In genomic region chr9:133987455-133987800, GRCh38 we compare ENCODE assay signal across 19 cellular contexts. TPM values are rescaled to one million over a fixed set of nuclear protein-coding genes. Genes with fewer than 3 reads are reported as not detected.
A peak's percentile ranks its signal among the peaks of the same experiment; 100 is the strongest.
DNase-seq lines count a peak whose midpoint lies in the region; ATAC-seq and TF ChIP-seq lines count a peak whose summit lies in the region.
"Had no signal": no experiment of that assay in that cellular context is flagged by ENCODE, and none has a peak within 500 bp of the region (broad histone marks: within the 10 kb centered on the region; RNA-seq: fewer than 3 reads in every experiment).

No MANE protein-coding gene starts in this region.

- H3K27me3 ChIP-seq in spleen (replicated peaks in 1 of 7), result peaks cover 0 to 38% (median 17%) of the 10 kb centered on the region in 7 donors

- H3K4me1 Mint-ChIP-seq in central memory CD8-positive, alpha-beta T cell, result no peaks in the 10 kb centered on the region
- H3K4me1 Mint-ChIP-seq in memory B cell, result peaks cover 47% of the 10 kb centered on the region

- intact Hi-C loops in cardiac septum (cut with DNase I) (no loop called here), left cardiac atrium (cut with DNase I) (no loop called here), spleen (cut with DNase I; ENCODE audit: low total_unique reads) (no loop called here)

- DNase-seq in cardiac septum (ENCODE audit: low spot score), result peak; percentile 47
- no peak for DNase-seq in left cardiac atrium
- no peak for DNase-seq in central memory CD8-positive, alpha-beta T cell (ENCODE audit: low spot score in 2 of 2)
- DNase-seq in memory B cell (ENCODE audit: low spot score in 2 of 2), result no peak
- DNase-seq in spleen, result peak; percentile 54
- no peak for DNase-seq in EL
- DNase-seq: 8988T; CD8-positive, alpha-beta T cell; GF-D8; Kasumi-1; NCI-H1105 treated with DMSO at 0.1 percent for 48 hours; NCI-H1694 treated with DMSO at 0.1 percent for 48 hours; NCI-H2107; NCI-H2227 treated with DMSO at 0.1 percent for 48 hours; SHP77 had no signal

- 90 to 96% (median 91%) methylated on average over 14 of the region's 14 CpGs for WGBS in spleen, 5 donors

- no peaks in the 10 kb centered on the region for H3K9me3 ChIP-seq in spleen

- H3K4me3 ChIP-seq in spleen, result no peak overlapping the region

- no peaks in the 10 kb centered on the region for H3K36me3 ChIP-seq in spleen

- TF ChIP-seq CTCF in spleen (IDR thresholded peaks at IDR 0.05 in 8 of 11, conservative IDR thresholded peaks at IDR 0.05 in 3 of 11), result no peak

- ATAC-seq in left cardiac atrium, result no peak
- ATAC-seq in central memory CD8-positive, alpha-beta T cell (replicated peaks; ENCODE audit: extremely low read depth, poor library complexity, severe bottlenecking), result no peak
- ATAC-seq in memory B cell (ENCODE audit: low read depth), result no peak
- ATAC-seq in HG03095 (IDR thresholded peaks at IDR 0.05; ENCODE audit: unreplicated experiment), result no peak
- no peak for ATAC-seq in GM18519 (IDR thresholded peaks at IDR 0.05; ENCODE audit: low FRiP score, unreplicated experiment)
- ATAC-seq: CD8-positive, alpha-beta T cell; Panc1 had no signal

- peaks cover 14 to 72% (median 25%) of the 10 kb centered on the region in 6 donors for H3K4me1 ChIP-seq in spleen

- no peaks in the 10 kb centered on the region for H3K9me3 Mint-ChIP-seq in central memory CD8-positive, alpha-beta T cell
- no peaks in the 10 kb centered on the region for H3K9me3 Mint-ChIP-seq in memory B cell
- H3K9me3 Mint-ChIP-seq: CD8-positive, alpha-beta T cell; IgD-negative memory B cell had no signal

- no peak overlapping the region for H3K4me3 Mint-ChIP-seq in central memory CD8-positive, alpha-beta T cell
- H3K4me3 Mint-ChIP-seq in memory B cell, result no peak overlapping the region
- H3K4me3 Mint-ChIP-seq: CD8-positive, alpha-beta T cell had no signal

- TF ChIP-seq POLR2A in spleen (IDR thresholded peaks at IDR 0.05), result no peak

- H3K36me3 Mint-ChIP-seq in central memory CD8-positive, alpha-beta T cell (ENCODE audit: insufficient read depth), result no peaks in the 10 kb centered on the region
- peaks cover 3% of the 10 kb centered on the region for H3K36me3 Mint-ChIP-seq in memory B cell
- H3K36me3 Mint-ChIP-seq: CD8-positive, alpha-beta T cell; IgD-negative memory B cell had no signal

- peaks cover 17% of the 10 kb centered on the region for H3K27me3 Mint-ChIP-seq in central memory CD8-positive, alpha-beta T cell
- H3K27me3 Mint-ChIP-seq in memory B cell, result no peaks in the 10 kb centered on the region
- H3K27me3 Mint-ChIP-seq: IgD-negative memory B cell had no signal

- H3K27ac Mint-ChIP-seq in central memory CD8-positive, alpha-beta T cell (ENCODE audit: low read depth), result peak overlapping the region; percentile 11
- H3K27ac Mint-ChIP-seq in memory B cell, result peak overlapping the region; percentile 74
- H3K27ac Mint-ChIP-seq: CD8-positive, alpha-beta T cell had no signal

- H3K27ac ChIP-seq in spleen, result no peak overlapping the region

RNA-seq across cellular contexts. Expression of gene VAV2, which starts 4.7 kb away (rescaled TPM):
- total RNA-seq in cardiac septum (8.1 TPM), left cardiac atrium (1 to 10 TPM; 8.3 to 9.6 TPM), spleen (10 to 100 TPM; 17.9 to 39.2 (median 31.3) TPM)
- polyA plus RNA-seq in spleen, result 10 to 100 TPM; 14.2 to 25.0 (median 15.0) TPM

RNA-seq across cellular contexts. Expression of gene BRD3OS, which starts 37.9 kb away (rescaled TPM):
- total RNA-seq in cardiac septum (9.0 TPM), left cardiac atrium (1 to 10 TPM; 7.0 to 7.9 TPM), spleen (10 to 100 TPM in 5 of 7 donors, 1 to 10 TPM in 2; 9.5 to 13.2 (median 11.3) TPM)
- polyA plus RNA-seq in spleen, result 10 to 100 TPM in 1 of 3 donors, 1 to 10 TPM in 2; 6.9 to 10.2 (median 9.8) TPM

Comparison
In these comparisons a context has a peak if more than half of its experiments do, and no peak if none do; other contexts are left out.
1. DNase-seq: peak in cardiac septum (single experiment) and spleen (single experiment); none in left cardiac atrium (single experiment), central memory CD8-positive, alpha-beta T cell (0 of 2), memory B cell (0 of 2) and EL (single experiment).